12 cellular contexts compared by ENCODE assay signal in genomic region chr6:53168516-53169257, GRCh38. TPM values are rescaled to one million over a fixed set of nuclear protein-coding genes. Genes with fewer than 3 reads are reported as not detected.
DNase-seq lines count a peak whose midpoint lies in the region; ATAC-seq and TF ChIP-seq lines count a peak whose summit lies in the region.
"Had no signal": no experiment of that assay in that cellular context is flagged by ENCODE, and none has a peak within 500 bp of the region (broad histone marks: within the 10 kb centered on the region; RNA-seq: fewer than 3 reads in every experiment).

No MANE protein-coding gene starts in this region.

- no peaks in the 10 kb centered on the region for H3K79me2 ChIP-seq in ACC112 (ENCODE audit: control insufficient read depth, insufficient read depth, low read length, unreplicated experiment)

- WGBS in transverse colon (ENCODE audit: low coverage in 1 of 2), 2 donors = 88% methylated on average over 4 of the region's 4 CpGs; no CpG with 5 or more reads in 1 of the 2 donors

- H3K4me3 ChIP-seq in ACC112 (ENCODE audit: low read depth, low read length) (peak overlapping the region; percentile 39; the same call in 1 of the 2 replicates), astrocyte of the spinal cord (ENCODE audit: low read depth, low read length) (no peak overlapping the region), transverse colon (no peak overlapping the region)

- H2AFZ ChIP-seq in ACC112 (ENCODE audit: low read length, unreplicated experiment) = peak overlapping the region; percentile 53

- no peak for TF ChIP-seq POLR2A in transverse colon (IDR thresholded peaks at IDR 0.05)

- intact Hi-C loops in transverse colon (cut with DNase I; ENCODE audit: low total_unique reads) = loop anchor here (10.0 kb wide), 1 partner anchor 1164 kb away; no protein-coding TSS in a partner anchor

- H3K9me3 ChIP-seq in transverse colon = peaks cover 5 to 6% of the 10 kb centered on the region in 2 donors

- peak overlapping the region; percentile 64 for H3K27ac ChIP-seq in ACC112 (ENCODE audit: low read depth, low read length)
- no peak overlapping the region for H3K27ac ChIP-seq in transverse colon

- H3K4me1 ChIP-seq in ACC112 (ENCODE audit: control insufficient read depth, insufficient read depth, low read length, unreplicated experiment) = peaks cover 14% of the 10 kb centered on the region
- no peaks in the 10 kb centered on the region for H3K4me1 ChIP-seq in transverse colon

- ATAC-seq in GM18909 (IDR thresholded peaks at IDR 0.05; ENCODE audit: poor library complexity, unreplicated experiment) = no peak
- no peak for ATAC-seq in HG03135 (IDR thresholded peaks at IDR 0.05; ENCODE audit: unreplicated experiment)

- H3K36me3 ChIP-seq in ACC112 (ENCODE audit: insufficient read depth, low read length) (no peaks in the 10 kb centered on the region), transverse colon (no peaks in the 10 kb centered on the region)

- no peak for TF ChIP-seq CTCF in astrocyte of the spinal cord (IDR thresholded peaks at IDR 0.05; ENCODE audit: low read depth, low read length)
- TF ChIP-seq CTCF in transverse colon (IDR thresholded peaks at IDR 0.05) = no peak

- no peaks in the 10 kb centered on the region for H3K27me3 ChIP-seq in ACC112 (ENCODE audit: insufficient read depth, low read length)
- H3K27me3 ChIP-seq in transverse colon = no peaks in the 10 kb centered on the region

- in situ Hi-C loops in astrocyte of the spinal cord (cut with HindIII; ENCODE audit: low sequenced_read_pairs) (no loop called here), transverse colon (cut with MboI; ENCODE audit: low pct_ligation_motif_present in 1 of 4, low pct_unique_long_range_greater_than_20kb in 1 of 4, low sequenced_read_pairs in 3 of 4) (loop anchor here in 2 of 4 donors (5.0 to 25.0 kb wide), 2 partner anchors 314 to 519 kb away; no protein-coding TSS in a partner anchor)

- DNase-seq in HK-2 (ENCODE audit: unreplicated experiment) = peak; percentile 24
- peak; percentile 46 for DNase-seq in astrocyte of the spinal cord (ENCODE audit: low read depth, low spot score)
- peak; percentile 47 for DNase-seq in iris pigment epithelial cell (ENCODE audit: low read depth)
- no peak for DNase-seq in transverse colon
- no peak for DNase-seq in UCSD-AML1 (lab: John Stamatoyannopoulos, UW; ENCODE audit: unreplicated experiment)
- DNase-seq: mesendoderm, NCI-H1417, NCI-H774 had no signal

- no peak for TF ChIP-seq EP300 in transverse colon (IDR thresholded peaks at IDR 0.05; ENCODE audit: low read depth)

RNA-seq across cellular contexts. Expression of gene GCM1, which starts 20.0 kb away (rescaled TPM):
- under 1 TPM in 1 of 4 donors, not detected in 3; 0.32 TPM for total RNA-seq in transverse colon
- total RNA-seq: ureter had no signal

Comparison
In these comparisons a context has a peak if more than half of its experiments do, and no peak if none do; other contexts are left out.
1. DNase-seq: peak in HK-2 (single experiment), astrocyte of the spinal cord (single experiment) and iris pigment epithelial cell (single experiment); none in transverse colon (single experiment) and UCSD-AML1 (single experiment).